ENCODE assay signal across 20 cellular contexts in genomic region chr17:72684405-72685020, GRCh38.
A peak's percentile ranks its signal among the peaks of the same experiment; 100 is the strongest.
DNase-seq lines count a peak whose midpoint lies in the region; ATAC-seq, FAIRE-seq and TF ChIP-seq lines count a peak whose summit lies in the region.
"Had no signal": no experiment of that assay in that cellular context is flagged by ENCODE, and none has a peak within 500 bp of the region (broad histone marks: within the 10 kb centered on the region; RNA-seq: fewer than 3 reads in every experiment).

No MANE protein-coding gene starts in this region.

- H3K9me3 ChIP-seq in breast epithelium (no peaks in the 10 kb centered on the region), astrocyte (ENCODE audit: insufficient read depth, low read depth, low read length) (peaks cover 7% of the 10 kb centered on the region), mesenchymal stem cell (ENCODE audit: control insufficient read depth, low read length) (no peaks in the 10 kb centered on the region)
- H3K9me3 ChIP-seq: heart right ventricle, vagina had no signal

- peak overlapping the region in 1 of 2 experiments; percentile 73 for H3K18ac ChIP-seq in mesenchymal stem cell (ENCODE audit: low read depth in 1 of 2, low read length in 2 of 2)

- no TSS peak for BruUV-seq in MCF 10A (replicated peaks; lab: Mats Ljungman, UMichigan)

- peak overlapping the region in 1 of 2 experiments; percentile 71 for H3K4ac ChIP-seq in mesenchymal stem cell (ENCODE audit: low read depth in 1 of 2, low read length in 2 of 2)

- H3K9ac ChIP-seq in astrocyte (ENCODE audit: low read length) (peak overlapping the region; percentile 53), mesenchymal stem cell (ENCODE audit: low read length) (no peak overlapping the region)

- H2BK5ac ChIP-seq in mesenchymal stem cell (ENCODE audit: low read depth, low read length, poor library complexity, severe bottlenecking): no peak overlapping the region

- peak overlapping the region; percentile 24 for H3K4me3 Mint-ChIP-seq in MCF 10A (ENCODE audit: unreplicated experiment)
- H3K4me3 Mint-ChIP-seq in astrocyte (ENCODE audit: unreplicated experiment): no peak overlapping the region
- H3K4me3 Mint-ChIP-seq: activated naive CD4-positive, alpha-beta T cell treated with anti-CD3 and anti-CD28 coated beads, Interleukin-2, amount 50 U/mL, for 24 hours; memory B cell; natural killer cell treated with Interleukin-12 subunit alpha and Interleukin-12 subunit beta and Interleukin-15 and Interleukin-18, amount 100 ng/mL, for 72 hours had no signal

- POLR2A ChIA-PET in MCF 10A (lab: Yijun Ruan, JAX): interaction anchor here (0.8 to 3.9 kb wide), 10 partner anchors 14 to 128 kb away, joined by 3 to 33 read pairs (median 6); no protein-coding TSS in a partner anchor

- WGBS in mesenchymal stem cell: 88% methylated on average over 11 of the region's 11 CpGs
- 68% methylated on average over 11 of the region's 11 CpGs for WGBS in urinary bladder

- H3K4me1 ChIP-seq in breast epithelium (no peaks in the 10 kb centered on the region), astrocyte (ENCODE audit: insufficient read depth, low read length) (peaks cover 24% of the 10 kb centered on the region), mesenchymal stem cell (ENCODE audit: control insufficient read depth, insufficient read depth, low read depth, low read length) (peaks cover 19% of the 10 kb centered on the region), urinary bladder (ENCODE audit: insufficient read depth) (peaks cover 2% of the 10 kb centered on the region)

- H2AFZ ChIP-seq in astrocyte (ENCODE audit: low read depth, low read length) (no peak overlapping the region), mesenchymal stem cell (ENCODE audit: low read depth, low read length) (no peak overlapping the region)

- H4K91ac ChIP-seq in mesenchymal stem cell (ENCODE audit: low read length): peak overlapping the region; percentile 54

- intact Hi-C loops in MCF 10A (cut with micrococcal nuclease) (loop anchor here (5.0 kb wide), 1 partner anchor 707 kb away; no protein-coding TSS in a partner anchor), breast epithelium (cut with DNase I; ENCODE audit: low total_unique reads) (no loop called here)

- DNase-seq in MCF 10A (ENCODE audit: unreplicated experiment): no peak
- no peak for DNase-seq in breast epithelium (ENCODE audit: low spot score in 2 of 2)
- no peak for DNase-seq in astrocyte (ENCODE audit: low read depth)
- no peak for DNase-seq in mesenchymal stem cell
- DNase-seq in NCI-H748 (lab: John Stamatoyannopoulos, UW; ENCODE audit: unreplicated experiment): no peak
- DNase-seq: activated CD4-positive, alpha-beta T cell treated with anti-CD3 and anti-CD28 coated beads, Interleukin-2, amount 50 U/mL, for 1 hour; dorsolateral prefrontal cortex; heart right ventricle; NCI-H1092; NCI-H2081; NCI-H774; stimulated activated naive CD8-positive, alpha-beta T cell treated with anti-CD3 and anti-CD28 coated beads, Interleukin-15, Interleukin-2, amounts not matched to agents 100 U/mL and 50 U/mL, for 24 hours had no signal

- peaks cover 6% of the 10 kb centered on the region for H3K9me3 Mint-ChIP-seq in MCF 10A (ENCODE audit: unreplicated experiment)
- H3K9me3 Mint-ChIP-seq in astrocyte (ENCODE audit: unreplicated experiment): peaks cover 3% of the 10 kb centered on the region
- H3K9me3 Mint-ChIP-seq: activated naive CD4-positive, alpha-beta T cell treated with anti-CD3 and anti-CD28 coated beads, Interleukin-2, amount 50 U/mL, for 24 hours; memory B cell; natural killer cell treated with Interleukin-12 subunit alpha and Interleukin-12 subunit beta and Interleukin-15 and Interleukin-18, amount 100 ng/mL, for 72 hours had no signal

- H4K8ac ChIP-seq in mesenchymal stem cell (ENCODE audit: low read length): no peak overlapping the region

- H3K4me2 ChIP-seq in astrocyte (ENCODE audit: low read length): peak overlapping the region; percentile 66
- H3K4me2 ChIP-seq in mesenchymal stem cell (ENCODE audit: low read length, poor library complexity, severe bottlenecking): no peak overlapping the region

- peak overlapping the region; percentile 41 for H2BK15ac ChIP-seq in mesenchymal stem cell (ENCODE audit: low read depth, poor library complexity, severe bottlenecking)

- H3K23ac ChIP-seq in mesenchymal stem cell (ENCODE audit: low read length in 2 of 2): no peak overlapping the region

- ATAC-seq in HG02870 (IDR thresholded peaks at IDR 0.05; ENCODE audit: unreplicated experiment) (no peak), GM21360 (IDR thresholded peaks at IDR 0.05; ENCODE audit: unreplicated experiment) (no peak)
- ATAC-seq: natural killer cell treated with Interleukin-12 subunit alpha and Interleukin-12 subunit beta and Interleukin-15 and Interleukin-18, amount 100 ng/mL, for 72 hours; stimulated activated naive CD8-positive, alpha-beta T cell treated with anti-CD3 and anti-CD28 coated beads, Interleukin-15, Interleukin-2, amounts not matched to agents 100 U/mL and 50 U/mL, for 24 hours had no signal

- no peak for TF ChIP-seq POLR2A in breast epithelium (IDR thresholded peaks at IDR 0.05)

- peak overlapping the region; percentile 86 to 94 for H2BK12ac ChIP-seq in mesenchymal stem cell (ENCODE audit: low read length in 2 of 2)

- H3K14ac ChIP-seq in mesenchymal stem cell (ENCODE audit: low read length in 2 of 2): peak overlapping the region in 1 of 2 experiments; percentile 29

- H3K27me3 Mint-ChIP-seq in MCF 10A (ENCODE audit: insufficient read depth, unreplicated experiment) (no peaks in the 10 kb centered on the region), astrocyte (ENCODE audit: low read depth, unreplicated experiment) (peaks cover 2% of the 10 kb centered on the region)
- H3K27me3 Mint-ChIP-seq: activated naive CD4-positive, alpha-beta T cell treated with anti-CD3 and anti-CD28 coated beads, Interleukin-2, amount 50 U/mL, for 24 hours; memory B cell; natural killer cell treated with Interleukin-12 subunit alpha and Interleukin-12 subunit beta and Interleukin-15 and Interleukin-18, amount 100 ng/mL, for 72 hours had no signal

- no peaks in the 10 kb centered on the region for H3K36me3 ChIP-seq in breast epithelium
- H3K36me3 ChIP-seq in astrocyte (ENCODE audit: insufficient read depth, low read length): no peaks in the 10 kb centered on the region
- no peaks in the 10 kb centered on the region for H3K36me3 ChIP-seq in mesenchymal stem cell (ENCODE audit: control insufficient read depth in 1 of 2, insufficient read depth in 2 of 2, low read depth in 1 of 2, low read length in 2 of 2)
- H3K36me3 ChIP-seq in urinary bladder (ENCODE audit: insufficient read depth): no peaks in the 10 kb centered on the region
- H3K36me3 ChIP-seq: heart right ventricle, vagina had no signal

- H3K4me3 ChIP-seq in breast epithelium (no peak overlapping the region), astrocyte (ENCODE audit: insufficient read depth, low read depth, low read length) (no peak overlapping the region), mesenchymal stem cell (ENCODE audit: insufficient read depth in 1 of 2, low read depth in 1 of 2, low read length in 2 of 2) (peak overlapping the region in 1 of 2 experiments; percentile 13), urinary bladder (ENCODE audit: low read depth, low read length) (no peak overlapping the region)
- H3K4me3 ChIP-seq: dorsolateral prefrontal cortex, heart right ventricle, vagina had no signal

- H3K4me1 Mint-ChIP-seq in MCF 10A (ENCODE audit: insufficient read depth, unreplicated experiment) (peaks cover 42% of the 10 kb centered on the region), astrocyte (ENCODE audit: low read depth, unreplicated experiment) (peaks cover 19% of the 10 kb centered on the region)
- H3K4me1 Mint-ChIP-seq: activated naive CD4-positive, alpha-beta T cell treated with anti-CD3 and anti-CD28 coated beads, Interleukin-2, amount 50 U/mL, for 24 hours; memory B cell had no signal

- H3K79me2 ChIP-seq in astrocyte (ENCODE audit: insufficient read depth, low read length): no peaks in the 10 kb centered on the region

- no peak for TF ChIP-seq CTCF in MCF 10A (IDR thresholded peaks at IDR 0.05; ENCODE audit: unreplicated experiment)
- no peak for TF ChIP-seq CTCF in breast epithelium (IDR thresholded peaks at IDR 0.05)
- no peak for TF ChIP-seq CTCF in astrocyte (IDR thresholded peaks at IDR 0.05; ENCODE audit: insufficient read depth, low read depth, low read length)

- H2AK5ac ChIP-seq in mesenchymal stem cell (ENCODE audit: low read length, severe bottlenecking): peak overlapping the region; percentile 82

- H3K79me1 ChIP-seq in mesenchymal stem cell (replicated peaks; ENCODE audit: low read length, poor library complexity, severe bottlenecking): no peaks in the 10 kb centered on the region

- H3K27ac ChIP-seq in breast epithelium (no peak overlapping the region), astrocyte (ENCODE audit: low read depth, low read length) (peak overlapping the region; percentile 69), mesenchymal stem cell (ENCODE audit: low read length, poor library complexity, severe bottlenecking) (peak overlapping the region; percentile 30), urinary bladder (ENCODE audit: low read depth) (peak overlapping the region; percentile 43)
- H3K27ac ChIP-seq: dorsolateral prefrontal cortex, heart right ventricle, vagina had no signal

- peak overlapping the region; percentile 92 for H3K27ac Mint-ChIP-seq in MCF 10A (ENCODE audit: low read depth, unreplicated experiment)
- H3K27ac Mint-ChIP-seq in astrocyte (ENCODE audit: unreplicated experiment): no peak overlapping the region
- H3K27ac Mint-ChIP-seq: activated naive CD4-positive, alpha-beta T cell treated with anti-CD3 and anti-CD28 coated beads, Interleukin-2, amount 50 U/mL, for 24 hours; memory B cell; natural killer cell treated with Interleukin-12 subunit alpha and Interleukin-12 subunit beta and Interleukin-15 and Interleukin-18, amount 100 ng/mL, for 72 hours had no signal

- no peaks in the 10 kb centered on the region for H3K27me3 ChIP-seq in breast epithelium
- no peaks in the 10 kb centered on the region for H3K27me3 ChIP-seq in astrocyte (ENCODE audit: insufficient read depth, low read length)
- no peaks in the 10 kb centered on the region for H3K27me3 ChIP-seq in mesenchymal stem cell (ENCODE audit: control insufficient read depth in 1 of 2, insufficient read depth in 1 of 2, low read length in 2 of 2)
- H3K27me3 ChIP-seq: dorsolateral prefrontal cortex, heart right ventricle, vagina had no signal

- no peak overlapping the region for H2BK120ac ChIP-seq in mesenchymal stem cell (ENCODE audit: low read depth, low read length)

- CTCF ChIA-PET in MCF 10A (lab: Yijun Ruan, JAX): interaction anchor here (0.5 to 1.0 kb wide), 4 partner anchors 19 to 290 kb away, joined by 3 read pairs; no protein-coding TSS in a partner anchor

- FAIRE-seq in astrocyte (lab: Jason Lieb, UNC): no peak
- FAIRE-seq: islet of Langerhans had no signal

- H4K20me1 ChIP-seq in astrocyte (ENCODE audit: insufficient read depth, low read length): no peaks in the 10 kb centered on the region

- no peaks in the 10 kb centered on the region for H3K36me3 Mint-ChIP-seq in MCF 10A (ENCODE audit: insufficient read depth, unreplicated experiment)
- peaks cover 5% of the 10 kb centered on the region for H3K36me3 Mint-ChIP-seq in astrocyte (ENCODE audit: low read depth, unreplicated experiment)
- H3K36me3 Mint-ChIP-seq: natural killer cell treated with Interleukin-12 subunit alpha and Interleukin-12 subunit beta and Interleukin-15 and Interleukin-18, amount 100 ng/mL, for 72 hours had no signal

Comparison
In these comparisons a context has a peak if more than half of its experiments do, and no peak if none do; other contexts are left out.
1. H3K27ac ChIP-seq: peak in astrocyte (single experiment), mesenchymal stem cell (single experiment) and urinary bladder (single experiment); none in breast epithelium (0 of 2).